Comparison of ENCODE assay signal across 2 cellular contexts in genomic region chr9:122656378-122656777, GRCh38.
A peak's percentile ranks its signal among the peaks of the same experiment; 100 is the strongest.
TF ChIP-seq lines count a peak whose summit lies in the region.

No MANE protein-coding gene starts in this region.

TF ChIP-seq in liver, 16 proteins besides CTCF, POLR2A, EP300 and RAD21:
- TF ChIP-seq NR2F2 (IDR thresholded peaks at IDR 0.05): peak; percentile 75
- TF ChIP-seq YY1 (IDR thresholded peaks at IDR 0.05): no peak
TF ChIP-seq in liver: peak in this region for 1.

TF ChIP-seq in HepG2, 621 proteins besides CTCF, POLR2A, EP300 and RAD21:
- TF ChIP-seq THAP7 (CRISPR knock-in tag; IDR thresholded peaks at IDR 0.05) (no peak), TEAD2 (CRISPR knock-in tag; IDR thresholded peaks at IDR 0.05) (no peak), ZBTB3 (CRISPR knock-in tag; IDR thresholded peaks at IDR 0.05; ENCODE audit: borderline replicate concordance, low read depth) (no peak), ATM (IDR thresholded peaks at IDR 0.05; ENCODE audit: borderline replicate concordance) (no peak), ZNF260 (CRISPR knock-in tag; IDR thresholded peaks at IDR 0.05; ENCODE audit: borderline replicate concordance, low read depth) (no peak), MNT (IDR thresholded peaks at IDR 0.05) (no peak), ISX (CRISPR knock-in tag; conservative IDR thresholded peaks at IDR 0.05) (no peak), ZNF383 (CRISPR knock-in tag; IDR thresholded peaks at IDR 0.05; ENCODE audit: borderline replicate concordance) (no peak), ZNF274 (CRISPR knock-in tag; IDR thresholded peaks at IDR 0.05) (no peak), MTA1 (CRISPR knock-in tag; IDR thresholded peaks at IDR 0.05; ENCODE audit: borderline replicate concordance) (no peak), GZF1 (CRISPR knock-in tag; IDR thresholded peaks at IDR 0.05) (no peak), ZNF605 (CRISPR knock-in tag; IDR thresholded peaks at IDR 0.05) (no peak)
